8 cellular contexts compared by ENCODE assay signal in genomic region chr9:120531683-120532300, GRCh38. TPM values are rescaled to one million over a fixed set of nuclear protein-coding genes. Genes with fewer than 3 reads are reported as not detected.
DNase-seq lines count a peak whose midpoint lies in the region; ATAC-seq and TF ChIP-seq lines count a peak whose summit lies in the region.

No MANE protein-coding gene starts in this region.

- H3K4me1 ChIP-seq in mucosa of descending colon (ENCODE audit: low read depth): no peaks in the 10 kb centered on the region

- TF ChIP-seq CTCF in cardiac fibroblast (IDR thresholded peaks at IDR 0.05; ENCODE audit: low read depth, low read length): peak; percentile 44
- TF ChIP-seq CTCF in mucosa of descending colon (IDR thresholded peaks at IDR 0.05): peak; percentile 31

- DNase-seq in ACHN: peak; percentile 40
- peak; percentile 33 for DNase-seq in NCI-H226
- DNase-seq in cardiac fibroblast (ENCODE audit: low read depth in 2 of 2): peak; percentile 55 to 60
- peak in 1 of 3 donors; percentile 19 for DNase-seq in mucosa of descending colon
- DNase-seq in effector CD8-positive, alpha-beta T cell (lab: John Stamatoyannopoulos, UW): no peak
- no peak for DNase-seq in OCI-M2 (lab: John Stamatoyannopoulos, UW; ENCODE audit: unreplicated experiment)

- no peaks in the 10 kb centered on the region for H3K9me3 ChIP-seq in mucosa of descending colon

- intact Hi-C loops in mucosa of descending colon (cut with DNase I, micrococcal nuclease): no loop called here

- no peaks in the 10 kb centered on the region for H3K36me3 ChIP-seq in mucosa of descending colon (ENCODE audit: low read depth)

- H3K4me3 ChIP-seq in cardiac fibroblast (replicated peaks in 1 of 2; ENCODE audit: low read depth in 2 of 2, low read length in 2 of 2): no peak overlapping the region
- no peak overlapping the region for H3K4me3 ChIP-seq in mucosa of descending colon

- in situ Hi-C loops in ACHN (cut with HindIII; ENCODE audit: low pct_ligation_motif_present, low pct_unique_long_range_greater_than_20kb, low sequenced_read_pairs): no loop called here

- ATAC-seq in GM18868 (IDR thresholded peaks at IDR 0.05; ENCODE audit: unreplicated experiment) (peak; percentile 60), mucosa of descending colon (peak; percentile 81), HG03565 (IDR thresholded peaks at IDR 0.05; ENCODE audit: unreplicated experiment) (no peak)

RNA-seq across cellular contexts. Expression of gene CDK5RAP2, which starts 48.2 kb away (rescaled TPM):
- total RNA-seq in mucosa of descending colon: 10 to 100 TPM; 27.0 to 62.4 (median 35.1) TPM

Comparison
In these comparisons a context has a peak if more than half of its experiments do, and no peak if none do; other contexts are left out.
1. DNase-seq: peak in ACHN (single experiment), NCI-H226 (single experiment) and cardiac fibroblast (2 of 2); none in effector CD8-positive, alpha-beta T cell (single experiment) and OCI-M2 (single experiment).